ENCODE assay signal across 1 cellular context in the genomic region with DNA sequence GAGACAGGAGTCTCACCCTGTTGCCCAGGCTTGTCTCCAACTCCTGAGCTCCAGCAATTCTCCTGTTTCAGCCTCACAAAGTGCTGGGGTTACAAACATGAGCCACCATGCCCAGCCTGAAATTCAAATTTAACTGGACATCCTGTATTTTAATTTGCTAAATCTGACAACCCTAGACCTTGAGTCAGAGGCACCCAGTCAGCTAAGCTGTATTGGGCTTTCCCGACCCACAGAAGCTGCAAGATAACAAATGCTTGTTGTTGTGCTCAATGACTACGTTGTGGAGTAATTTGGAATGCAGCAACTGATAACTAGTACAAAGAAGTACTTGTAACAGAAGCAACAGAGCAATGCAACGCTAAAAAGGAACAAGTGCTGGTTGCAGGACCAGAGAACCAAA.
TF ChIP-seq lines count a peak whose summit lies in the region.

No MANE protein-coding gene starts in this region.

TF ChIP-seq in GM23338, 12 proteins besides CTCF, POLR2A, EP300 and RAD21 (continued from another document):
- TF ChIP-seq, protein P1, sequence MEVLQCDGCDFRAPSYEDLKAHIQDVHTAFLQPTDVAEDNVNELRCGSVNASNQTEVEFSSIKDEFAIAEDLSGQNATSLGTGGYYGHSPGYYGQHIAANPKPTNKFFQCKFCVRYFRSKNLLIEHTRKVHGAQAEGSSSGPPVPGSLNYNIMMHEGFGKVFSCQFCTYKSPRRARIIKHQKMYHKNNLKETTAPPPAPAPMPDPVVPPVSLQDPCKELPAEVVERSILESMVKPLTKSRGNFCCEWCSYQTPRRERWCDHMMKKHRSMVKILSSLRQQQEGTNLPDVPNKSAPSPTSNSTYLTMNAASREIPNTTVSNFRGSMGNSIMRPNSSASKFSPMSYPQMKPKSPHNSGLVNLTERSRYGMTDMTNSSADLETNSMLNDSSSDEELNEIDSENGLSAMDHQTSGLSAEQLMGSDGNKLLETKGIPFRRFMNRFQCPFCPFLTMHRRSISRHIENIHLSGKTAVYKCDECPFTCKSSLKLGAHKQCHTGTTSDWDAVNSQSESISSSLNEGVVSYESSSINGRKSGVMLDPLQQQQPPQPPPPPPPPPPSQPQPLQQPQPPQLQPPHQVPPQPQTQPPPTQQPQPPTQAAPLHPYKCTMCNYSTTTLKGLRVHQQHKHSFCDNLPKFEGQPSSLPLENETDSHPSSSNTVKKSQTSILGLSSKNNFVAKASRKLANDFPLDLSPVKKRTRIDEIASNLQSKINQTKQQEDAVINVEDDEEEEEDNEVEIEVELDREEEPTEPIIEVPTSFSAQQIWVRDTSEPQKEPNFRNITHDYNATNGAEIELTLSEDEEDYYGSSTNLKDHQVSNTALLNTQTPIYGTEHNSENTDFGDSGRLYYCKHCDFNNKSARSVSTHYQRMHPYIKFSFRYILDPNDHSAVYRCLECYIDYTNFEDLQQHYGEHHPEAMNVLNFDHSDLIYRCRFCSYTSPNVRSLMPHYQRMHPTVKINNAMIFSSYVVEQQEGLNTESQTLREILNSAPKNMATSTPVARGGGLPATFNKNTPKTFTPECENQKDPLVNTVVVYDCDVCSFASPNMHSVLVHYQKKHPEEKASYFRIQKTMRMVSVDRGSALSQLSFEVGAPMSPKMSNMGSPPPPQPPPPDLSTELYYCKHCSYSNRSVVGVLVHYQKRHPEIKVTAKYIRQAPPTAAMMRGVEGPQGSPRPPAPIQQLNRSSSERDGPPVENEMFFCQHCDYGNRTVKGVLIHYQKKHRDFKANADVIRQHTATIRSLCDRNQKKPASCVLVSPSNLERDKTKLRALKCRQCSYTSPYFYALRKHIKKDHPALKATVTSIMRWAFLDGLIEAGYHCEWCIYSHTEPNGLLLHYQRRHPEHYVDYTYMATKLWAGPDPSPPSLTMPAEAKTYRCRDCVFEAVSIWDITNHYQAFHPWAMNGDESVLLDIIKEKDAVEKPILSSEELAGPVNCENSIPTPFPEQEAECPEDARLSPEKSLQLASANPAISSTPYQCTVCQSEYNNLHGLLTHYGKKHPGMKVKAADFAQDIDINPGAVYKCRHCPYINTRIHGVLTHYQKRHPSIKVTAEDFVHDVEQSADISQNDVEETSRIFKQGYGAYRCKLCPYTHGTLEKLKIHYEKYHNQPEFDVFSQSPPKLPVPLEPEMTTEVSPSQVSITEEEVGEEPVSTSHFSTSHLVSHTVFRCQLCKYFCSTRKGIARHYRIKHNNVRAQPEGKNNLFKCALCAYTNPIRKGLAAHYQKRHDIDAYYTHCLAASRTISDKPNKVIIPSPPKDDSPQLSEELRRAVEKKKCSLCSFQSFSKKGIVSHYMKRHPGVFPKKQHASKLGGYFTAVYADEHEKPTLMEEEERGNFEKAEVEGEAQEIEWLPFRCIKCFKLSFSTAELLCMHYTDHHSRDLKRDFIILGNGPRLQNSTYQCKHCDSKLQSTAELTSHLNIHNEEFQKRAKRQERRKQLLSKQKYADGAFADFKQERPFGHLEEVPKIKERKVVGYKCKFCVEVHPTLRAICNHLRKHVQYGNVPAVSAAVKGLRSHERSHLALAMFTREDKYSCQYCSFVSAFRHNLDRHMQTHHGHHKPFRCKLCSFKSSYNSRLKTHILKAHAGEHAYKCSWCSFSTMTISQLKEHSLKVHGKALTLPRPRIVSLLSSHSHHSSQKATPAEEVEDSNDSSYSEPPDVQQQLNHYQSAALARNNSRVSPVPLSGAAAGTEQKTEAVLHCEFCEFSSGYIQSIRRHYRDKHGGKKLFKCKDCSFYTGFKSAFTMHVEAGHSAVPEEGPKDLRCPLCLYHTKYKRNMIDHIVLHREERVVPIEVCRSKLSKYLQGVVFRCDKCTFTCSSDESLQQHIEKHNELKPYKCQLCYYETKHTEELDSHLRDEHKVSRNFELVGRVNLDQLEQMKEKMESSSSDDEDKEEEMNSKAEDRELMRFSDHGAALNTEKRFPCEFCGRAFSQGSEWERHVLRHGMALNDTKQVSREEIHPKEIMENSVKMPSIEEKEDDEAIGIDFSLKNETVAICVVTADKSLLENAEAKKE (CRISPR knock-in tag; IDR thresholded peaks at IDR 0.05): no peak
- TF ChIP-seq, protein P2, sequence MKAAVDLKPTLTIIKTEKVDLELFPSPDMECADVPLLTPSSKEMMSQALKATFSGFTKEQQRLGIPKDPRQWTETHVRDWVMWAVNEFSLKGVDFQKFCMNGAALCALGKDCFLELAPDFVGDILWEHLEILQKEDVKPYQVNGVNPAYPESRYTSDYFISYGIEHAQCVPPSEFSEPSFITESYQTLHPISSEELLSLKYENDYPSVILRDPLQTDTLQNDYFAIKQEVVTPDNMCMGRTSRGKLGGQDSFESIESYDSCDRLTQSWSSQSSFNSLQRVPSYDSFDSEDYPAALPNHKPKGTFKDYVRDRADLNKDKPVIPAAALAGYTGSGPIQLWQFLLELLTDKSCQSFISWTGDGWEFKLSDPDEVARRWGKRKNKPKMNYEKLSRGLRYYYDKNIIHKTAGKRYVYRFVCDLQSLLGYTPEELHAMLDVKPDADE (IDR thresholded peaks at IDR 0.05): no peak
- TF ChIP-seq ZNF331 (CRISPR knock-in tag; IDR thresholded peaks at IDR 0.05; ENCODE audit: low read depth): no peak
